ENCODE assay signal across 9 cellular contexts in the genomic region with DNA sequence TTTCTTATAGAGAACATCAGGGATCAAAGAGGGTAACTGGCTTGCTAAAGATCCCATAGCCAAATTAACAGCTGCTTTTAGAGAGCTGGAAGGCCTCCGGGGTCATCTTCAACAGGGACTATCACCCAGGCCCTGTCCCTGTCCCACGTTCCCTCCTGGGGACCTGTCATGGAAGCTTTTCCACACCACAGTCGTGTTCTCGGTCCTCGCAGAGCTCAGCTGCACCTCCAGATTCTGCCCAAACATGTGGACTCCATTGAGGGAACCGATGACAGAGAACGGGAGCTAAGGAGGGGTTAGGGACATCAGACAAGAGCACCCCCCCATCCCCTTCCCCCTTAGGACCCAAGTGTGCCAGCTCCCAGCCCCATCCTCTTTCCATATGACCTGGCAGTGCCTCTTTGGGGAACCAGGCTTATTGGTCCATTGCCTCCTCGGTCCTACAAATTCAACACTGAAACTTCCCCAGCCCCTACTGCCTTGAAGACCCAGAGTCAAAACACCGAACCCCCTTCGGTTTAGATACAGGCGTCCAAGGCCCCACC. TPM values are rescaled to one million over a fixed set of nuclear protein-coding genes. Genes with fewer than 3 reads are reported as not detected.
DNase-seq lines count a peak whose midpoint lies in the region; ATAC-seq and TF ChIP-seq lines count a peak whose summit lies in the region.
"Had no signal": no experiment of that assay in that cellular context is flagged by ENCODE, and none has a peak within 500 bp of the region (broad histone marks: within the 10 kb centered on the region; RNA-seq: fewer than 3 reads in every experiment).

No MANE protein-coding gene starts in this region.

- 26 to 28% methylated on average over 11 of the region's 11 CpGs for WGBS in GM23248 (ENCODE audit: low coverage in 1 of 2, low lambda C conversion rate in 2 of 2, missing lambda C conversion rate in 2 of 2), 2 experiments

- H3K4me3 ChIP-seq in GM23248: peak overlapping the region; percentile 76
- H3K4me3 ChIP-seq in WI38 (ENCODE audit: low read depth, low read length): peak overlapping the region; percentile 60
- peak overlapping the region; percentile 50 to 66 for H3K4me3 ChIP-seq in foreskin fibroblast (ENCODE audit: low read depth in 1 of 2, low read length in 2 of 2)
- peak overlapping the region; percentile 58 to 78 (median 65) for H3K4me3 ChIP-seq in gastrocnemius medialis

- DNase-seq in GM23248: no peak
- no peak for DNase-seq in foreskin fibroblast
- no peak for DNase-seq in gastrocnemius medialis
- no peak for DNase-seq in iPS-NIHi11 (ENCODE audit: low spot score)
- DNase-seq in NCI-H2107 (lab: John Stamatoyannopoulos, UW): no peak
- no peak for DNase-seq in NCI-H1694 treated with DMSO at 0.1 percent for 48 hours (lab: John Stamatoyannopoulos, UW)

- H3K27me3 ChIP-seq in GM23248 (replicated peaks; ENCODE audit: insufficient read depth) (no peaks in the 10 kb centered on the region), gastrocnemius medialis (no peaks in the 10 kb centered on the region)

- intact Hi-C loops in gastrocnemius medialis (cut with DNase I; ENCODE audit: low total_unique reads): loop anchor here (5.0 to 10.0 kb wide), 2 partner anchors 220 to 818 kb away; a partner anchor contains a TSS

- peaks cover 11% of the 10 kb centered on the region; the same call in 1 of the 2 replicates for H3F3A ChIP-seq in GM23248 (ENCODE audit: insufficient read depth)

- H3K27ac ChIP-seq in GM23248: peak overlapping the region; percentile 83
- peak overlapping the region; percentile 84 to 97 (median 94) for H3K27ac ChIP-seq in gastrocnemius medialis

- H3K9me2 ChIP-seq in GM23248 (ENCODE audit: insufficient read depth): no peaks in the 10 kb centered on the region

- TF ChIP-seq CTCF in WI38 (IDR thresholded peaks at IDR 0.05; ENCODE audit: low read depth, low read length): no peak
- TF ChIP-seq CTCF in foreskin fibroblast (IDR thresholded peaks at IDR 0.05; ENCODE audit: low read depth, low read length): no peak
- no peak for TF ChIP-seq CTCF in gastrocnemius medialis (IDR thresholded peaks at IDR 0.05 in 4 of 5, conservative IDR thresholded peaks at IDR 0.05 in 1 of 5)

- peak overlapping the region; percentile 84 for H3K4me2 ChIP-seq in GM23248 (ENCODE audit: unreplicated experiment)

- H4K20me1 ChIP-seq in GM23248 (ENCODE audit: insufficient read depth): no peaks in the 10 kb centered on the region

- H3K79me2 ChIP-seq in GM23248 (ENCODE audit: insufficient read depth): no peaks in the 10 kb centered on the region

- H2AFZ ChIP-seq in GM23248: peak overlapping the region; percentile 73

- in situ Hi-C loops in GM23248 (cut with MboI): no loop called here
- in situ Hi-C loops in gastrocnemius medialis (cut with MboI; ENCODE audit: low sequenced_read_pairs in 4 of 4): loop anchor here in 2 of 4 donors (10.0 kb wide), 1 partner anchor 62 kb away; a partner anchor contains a TSS

- H3K9ac ChIP-seq in GM23248: peak overlapping the region; percentile 84

- 0 out of 2 replicates have a peak, but pooled peaks cover 2% of the 10 kb centered on the region for H3K36me3 ChIP-seq in GM23248 (ENCODE audit: low read depth)
- no peaks in the 10 kb centered on the region for H3K36me3 ChIP-seq in gastrocnemius medialis

- H3K4me1 ChIP-seq in GM23248 (ENCODE audit: insufficient read depth) (peaks cover 14% of the 10 kb centered on the region), gastrocnemius medialis (peaks cover 30% of the 10 kb centered on the region in 2 donors)

- H3K9me3 ChIP-seq in GM23248 (ENCODE audit: low read depth) (no peaks in the 10 kb centered on the region), gastrocnemius medialis (no peaks in the 10 kb centered on the region)

- ATAC-seq in gastrocnemius medialis (no peak), GM21381 (IDR thresholded peaks at IDR 0.05; ENCODE audit: unreplicated experiment) (no peak)

- TF ChIP-seq POLR2A in gastrocnemius medialis (IDR thresholded peaks at IDR 0.05): no peak

RNA-seq across cellular contexts. Expression of a gene that starts 0.6 kb away (rescaled TPM):
- 17.7 and 21.1 TPM in 2 replicates for total RNA-seq in GM23248 (2014; rRNA removed; shearing (Covaris generic))
- polyA plus RNA-seq in GM23248 (2016; fragmentation: Nextera tagmentation; extraction: Ambion mirVana): 11.7 and 15.1 TPM in 2 replicates
- total RNA-seq in gastrocnemius medialis: 10 to 100 TPM; 14.2 to 35.5 (median 26.0) TPM

RNA-seq across cellular contexts. Expression of a gene that starts 5.6 kb away (rescaled TPM):
- 21.8 and 24.2 TPM in 2 replicates for total RNA-seq in GM23248 (2014; rRNA removed; shearing (Covaris generic))
- 17.4 and 21.9 TPM in 2 replicates for polyA plus RNA-seq in GM23248 (2016; fragmentation: Nextera tagmentation; extraction: Ambion mirVana)
- 100 to 1,000 TPM in 1 of 4 donors, 10 to 100 TPM in 3; 46.6 to 105 (median 78.7) TPM for total RNA-seq in gastrocnemius medialis

RNA-seq across cellular contexts. Expression of a gene that starts 38.4 kb away (rescaled TPM):
- total RNA-seq in GM23248 (2014; rRNA removed; shearing (Covaris generic)): 53.1 and 88.0 TPM in 2 replicates
- polyA plus RNA-seq in GM23248 (2016; fragmentation: Nextera tagmentation; extraction: Ambion mirVana): 88.9 and 91.7 TPM in 2 replicates
- total RNA-seq in gastrocnemius medialis: 10 to 100 TPM; 77.6 to 88.2 (median 87.0) TPM

RNA-seq across cellular contexts. Expression of a gene that starts 45.7 kb away (rescaled TPM):
- 118 and 124 TPM in 2 replicates for total RNA-seq in GM23248 (2014; rRNA removed; shearing (Covaris generic))
- 64.2 and 64.9 TPM in 2 replicates for polyA plus RNA-seq in GM23248 (2016; fragmentation: Nextera tagmentation; extraction: Ambion mirVana)
- 100 to 1,000 TPM in 3 of 4 donors, 10 to 100 TPM in 1; 94.2 to 142 (median 131) TPM for total RNA-seq in gastrocnemius medialis

RNA-seq across cellular contexts. Expression of a gene that starts 49.4 kb away (rescaled TPM):
- 0.38 and 2.1 TPM in 2 replicates for total RNA-seq in GM23248 (2014; rRNA removed; shearing (Covaris generic))
- 0.31 and 0.93 TPM in 2 replicates for polyA plus RNA-seq in GM23248 (2016; fragmentation: Nextera tagmentation; extraction: Ambion mirVana)
- total RNA-seq in gastrocnemius medialis: under 1 TPM in 2 of 4 donors, not detected in 2; 0.13 to 0.16 TPM
- total RNA-seq: H4 had no signal
